12 cellular contexts compared by ENCODE assay signal in the genomic region with DNA sequence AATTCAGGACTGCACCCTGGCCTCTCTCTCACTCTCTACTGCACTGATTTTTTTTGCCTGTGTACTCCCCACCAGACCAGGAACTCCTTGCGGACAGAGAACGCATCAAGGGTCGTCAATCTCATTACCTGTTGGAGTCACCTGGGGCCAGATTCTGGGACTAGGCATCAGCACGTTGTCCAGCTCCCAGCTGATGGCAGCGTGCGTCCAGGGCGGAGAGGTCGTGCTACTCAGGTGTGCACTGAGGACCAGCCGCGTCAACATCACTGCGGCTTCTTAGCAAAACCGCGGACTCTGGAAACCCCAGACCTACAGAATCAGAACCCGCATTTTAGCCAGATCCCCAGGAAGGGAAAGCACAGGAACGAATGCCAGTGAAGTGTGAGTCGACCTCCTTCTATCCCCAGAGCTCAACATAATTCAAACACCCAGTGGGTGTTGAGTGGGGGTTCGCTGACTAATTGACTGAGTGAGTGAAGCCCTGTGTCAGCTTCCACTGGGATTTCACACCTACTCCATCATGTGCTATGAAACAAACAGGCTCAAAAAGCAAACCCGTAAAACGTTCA. TPM values are rescaled to one million over a fixed set of nuclear protein-coding genes. Genes with fewer than 3 reads are reported as not detected.
A peak's percentile ranks its signal among the peaks of the same experiment; 100 is the strongest.
DNase-seq lines count a peak whose midpoint lies in the region; ATAC-seq lines count a peak whose summit lies in the region.
"Had no signal": no experiment of that assay in that cellular context is flagged by ENCODE, and none has a peak within 500 bp of the region (broad histone marks: within the 10 kb centered on the region; RNA-seq: fewer than 3 reads in every experiment).

No MANE protein-coding gene starts in this region.

- no peaks in the 10 kb centered on the region for H3K36me3 Mint-ChIP-seq in activated T-cell treated with anti-CD3 and anti-CD28 coated beads, Interleukin-2, amount 50 U/mL, for 4 hours (ENCODE audit: insufficient read depth)
- no peaks in the 10 kb centered on the region for H3K36me3 Mint-ChIP-seq in T-cell
- H3K36me3 Mint-ChIP-seq in stimulated activated memory B cell treated with anti-CD40 and anti-IgM and Interleukin-4, amounts not matched to agents 10 μg/mL and 1 μg/mL and 100 μg/mL, for 72 hours = no peaks in the 10 kb centered on the region

- no peaks in the 10 kb centered on the region for H3K36me3 ChIP-seq in iPS-18a (ENCODE audit: control insufficient read depth, low read depth, low read length)
- H3K36me3 ChIP-seq: neutrophil had no signal

- CTCF ChIA-PET in T-cell (lab: Charles Lee) = interaction anchor here (0.6 to 1.3 kb wide), 2 partner anchors 747 to 1384 kb away, joined by 3 read pairs; no protein-coding TSS in a partner anchor

- no peak overlapping the region for H3K27ac Mint-ChIP-seq in T-cell
- no peak overlapping the region for H3K27ac Mint-ChIP-seq in stimulated activated memory B cell treated with anti-CD40 and anti-IgM and Interleukin-4, amounts not matched to agents 10 μg/mL and 1 μg/mL and 100 μg/mL, for 72 hours

- H3K9me3 Mint-ChIP-seq in activated T-cell treated with anti-CD3 and anti-CD28 coated beads, Interleukin-2, amount 50 U/mL, for 4 hours = no peaks in the 10 kb centered on the region
- no peaks in the 10 kb centered on the region for H3K9me3 Mint-ChIP-seq in T-cell
- no peaks in the 10 kb centered on the region for H3K9me3 Mint-ChIP-seq in stimulated activated memory B cell treated with anti-CD40 and anti-IgM and Interleukin-4, amounts not matched to agents 10 μg/mL and 1 μg/mL and 100 μg/mL, for 72 hours

- H3K4me3 ChIP-seq in iPS-18a (ENCODE audit: low read length) = peak overlapping the region; percentile 58

- H3K4me3 Mint-ChIP-seq in activated T-cell treated with anti-CD3 and anti-CD28 coated beads, Interleukin-2, amount 50 U/mL, for 4 hours = peak overlapping the region; percentile 39
- peak overlapping the region; percentile 48 to 80 (median 56) for H3K4me3 Mint-ChIP-seq in T-cell
- peak overlapping the region; percentile 89 for H3K4me3 Mint-ChIP-seq in stimulated activated memory B cell treated with anti-CD40 and anti-IgM and Interleukin-4, amounts not matched to agents 10 μg/mL and 1 μg/mL and 100 μg/mL, for 72 hours

- peaks cover 100% of the 10 kb centered on the region for H3K27me3 ChIP-seq in iPS-18a (ENCODE audit: control insufficient read depth, insufficient read depth, low read length)

- H3K27me3 Mint-ChIP-seq in activated T-cell treated with anti-CD3 and anti-CD28 coated beads, Interleukin-2, amount 50 U/mL, for 4 hours (ENCODE audit: low read depth) = peaks cover 10% of the 10 kb centered on the region
- H3K27me3 Mint-ChIP-seq in T-cell = peaks cover 21 to 24% of the 10 kb centered on the region in 2 donors
- H3K27me3 Mint-ChIP-seq in stimulated activated memory B cell treated with anti-CD40 and anti-IgM and Interleukin-4, amounts not matched to agents 10 μg/mL and 1 μg/mL and 100 μg/mL, for 72 hours = peaks cover 86% of the 10 kb centered on the region

- no peaks in the 10 kb centered on the region for H3K9me3 ChIP-seq in iPS-18a (ENCODE audit: control insufficient read depth, low read depth, low read length)
- H3K9me3 ChIP-seq: neutrophil had no signal

- H3K27ac ChIP-seq in iPS-18a (ENCODE audit: low read length) = no peak overlapping the region
- H3K27ac ChIP-seq: neutrophil had no signal

- no peak for DNase-seq in activated T-cell treated with anti-CD3 and anti-CD28 coated beads, Interleukin-2, amount 50 U/mL, for 4 hours
- no peak for DNase-seq in activated T-cell treated with anti-CD3 and anti-CD28 coated beads, Interleukin-2, amount 50 U/mL, for 1 hour
- DNase-seq in T-cell = no peak
- DNase-seq in effector CD4-positive, alpha-beta T cell = no peak
- no peak for DNase-seq in inferior parietal cortex (ENCODE audit: extremely low spot score)
- DNase-seq: amniotic stem cell, foreskin melanocyte had no signal

- no peak overlapping the region for H3K9ac ChIP-seq in iPS-18a (ENCODE audit: low read length)

- peaks cover 11% of the 10 kb centered on the region for H3K4me1 Mint-ChIP-seq in activated T-cell treated with anti-CD3 and anti-CD28 coated beads, Interleukin-2, amount 50 U/mL, for 4 hours (ENCODE audit: low read depth)
- peaks cover 10 to 27% (median 23%) of the 10 kb centered on the region in 3 donors for H3K4me1 Mint-ChIP-seq in T-cell
- H3K4me1 Mint-ChIP-seq in stimulated activated memory B cell treated with anti-CD40 and anti-IgM and Interleukin-4, amounts not matched to agents 10 μg/mL and 1 μg/mL and 100 μg/mL, for 72 hours = peaks cover 33% of the 10 kb centered on the region

- H3K4me1 ChIP-seq in iPS-18a (ENCODE audit: control insufficient read depth, low read depth, low read length) = peaks cover 32% of the 10 kb centered on the region

- no peak for ATAC-seq in activated T-cell treated with anti-CD3 and anti-CD28 coated beads, Interleukin-2, amount 50 U/mL, for 4 hours
- ATAC-seq in T-cell (replicated peaks in 1 of 4) (no peak), HG02759 (IDR thresholded peaks at IDR 0.05; ENCODE audit: unreplicated experiment) (no peak)
- no peak for ATAC-seq in stimulated activated memory B cell treated with anti-CD40 and anti-IgM and Interleukin-4, amounts not matched to agents 10 μg/mL and 1 μg/mL and 100 μg/mL, for 72 hours

- POLR2A ChIA-PET in T-cell (lab: Charles Lee) = no interaction called here

RNA-seq across cellular contexts. Expression of a gene that starts 13.2 kb away (rescaled TPM):
- total RNA-seq in activated T-cell treated with anti-CD3 and anti-CD28 coated beads, Interleukin-2, amount 50 U/mL, for 4 hours = not detected
- total RNA-seq in T-cell = under 1 TPM in 3 of 5 donors, not detected in 2; 0.07 to 0.13 (median 0.12) TPM
- total RNA-seq: NCI-H460 had no signal

RNA-seq across cellular contexts. Expression of a gene that starts 37.3 kb away (rescaled TPM):
- total RNA-seq in activated T-cell treated with anti-CD3 and anti-CD28 coated beads, Interleukin-2, amount 50 U/mL, for 4 hours = not detected
- total RNA-seq in T-cell = not detected
- total RNA-seq: NCI-H460 had no signal

RNA-seq across cellular contexts. Expression of a gene that starts 38.3 kb away (rescaled TPM):
- total RNA-seq in activated T-cell treated with anti-CD3 and anti-CD28 coated beads, Interleukin-2, amount 50 U/mL, for 4 hours = not detected
- not detected for total RNA-seq in T-cell
- total RNA-seq: NCI-H460 had no signal

Comparison
In these comparisons a context has a peak if more than half of its experiments do, and no peak if none do; other contexts are left out.
1. H3K4me3 Mint-ChIP-seq: peak in every context shown above with its lines; median percentile 89 in stimulated activated memory B cell treated with anti-CD40 and anti-IgM and Interleukin-4, amounts not matched to agents 10 μg/mL and 1 μg/mL and 100 μg/mL, for 72 hours; 56 in T-cell; 39 in activated T-cell treated with anti-CD3 and anti-CD28 coated beads, Interleukin-2, amount 50 U/mL, for 4 hours.